ENCODE assay signal across 8 cellular contexts in the genomic region with DNA sequence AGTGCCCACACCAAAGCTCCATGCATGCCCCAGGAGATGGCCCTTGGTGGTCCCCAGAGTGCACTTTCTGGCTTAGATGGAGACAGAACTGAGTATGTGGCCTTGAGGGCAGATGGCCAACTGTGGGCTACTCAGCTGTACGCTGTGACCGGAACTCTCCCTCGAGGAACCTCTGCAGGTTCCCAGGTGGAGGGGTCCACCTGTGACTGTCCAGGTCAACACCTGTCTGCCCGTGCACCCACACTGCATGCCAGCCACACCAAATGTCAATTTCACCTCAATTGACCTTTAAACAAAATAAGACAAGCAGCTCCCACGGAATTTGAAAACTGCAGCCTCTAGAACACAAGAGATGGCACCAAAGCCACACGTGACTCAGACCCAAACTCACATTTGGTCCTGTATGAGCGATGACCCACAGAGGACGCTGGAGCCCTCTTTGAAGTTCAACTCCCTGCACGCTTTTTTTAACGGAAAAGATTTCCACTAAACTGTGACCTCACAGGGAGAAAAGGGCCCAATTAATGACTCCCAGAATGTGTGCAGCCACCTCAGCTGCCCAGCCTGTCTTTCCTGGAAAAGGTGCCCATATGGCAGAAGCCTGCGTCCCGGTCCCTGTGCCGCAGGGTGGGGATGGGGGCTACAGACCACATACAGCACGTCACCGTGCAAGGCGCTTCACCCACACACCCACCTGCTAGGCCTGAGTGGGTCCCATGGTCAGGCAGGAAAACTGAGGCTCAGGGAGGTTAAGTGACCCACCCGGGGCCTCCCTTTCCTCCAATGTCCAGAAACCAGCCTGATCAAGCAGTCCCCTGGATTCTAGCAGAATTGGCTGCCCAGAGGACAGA. TPM values are rescaled to one million over a fixed set of nuclear protein-coding genes. Genes with fewer than 3 reads are reported as not detected.
DNase-seq lines count a peak whose midpoint lies in the region; ATAC-seq lines count a peak whose summit lies in the region.
"Had no signal": no experiment of that assay in that cellular context is flagged by ENCODE, and none has a peak within 500 bp of the region (broad histone marks: within the 10 kb centered on the region; RNA-seq: fewer than 3 reads in every experiment).

No MANE protein-coding gene starts in this region.

- H3K4me3 Mint-ChIP-seq in activated naive CD8-positive, alpha-beta T cell treated with anti-CD3 and anti-CD28 coated beads for 36 hours = peak overlapping the region; percentile 50

- peaks cover 4% of the 10 kb centered on the region for H3K27me3 Mint-ChIP-seq in activated naive CD8-positive, alpha-beta T cell treated with anti-CD3 and anti-CD28 coated beads for 36 hours

- peak overlapping the region; percentile 55 for H3K27ac Mint-ChIP-seq in activated naive CD8-positive, alpha-beta T cell treated with anti-CD3 and anti-CD28 coated beads for 36 hours

- no peak for DNase-seq in activated naive CD8-positive, alpha-beta T cell treated with anti-CD3 and anti-CD28 coated beads for 36 hours
- DNase-seq in stimulated activated CD8-positive, alpha-beta memory T cell treated with anti-CD3 and anti-CD28 coated beads, Interleukin-4, amount 100 ng/mL, for 48 hours = peak; percentile 39
- no peak for DNase-seq in cerebellar cortex (ENCODE audit: low spot score)
- DNase-seq in foreskin melanocyte = no peak
- DNase-seq: NCI-H526 had no signal

- peaks cover 64% of the 10 kb centered on the region for H3K4me1 Mint-ChIP-seq in activated naive CD8-positive, alpha-beta T cell treated with anti-CD3 and anti-CD28 coated beads for 36 hours

- peaks cover 21% of the 10 kb centered on the region for H3K36me3 Mint-ChIP-seq in activated naive CD8-positive, alpha-beta T cell treated with anti-CD3 and anti-CD28 coated beads for 36 hours

- ATAC-seq in GM19025 (IDR thresholded peaks at IDR 0.05; ENCODE audit: low read depth, unreplicated experiment) (peak; percentile 12), HG02970 (IDR thresholded peaks at IDR 0.05; ENCODE audit: low FRiP score, unreplicated experiment) (peak; percentile 11)
- no peak for ATAC-seq in activated CD4-positive, CD25-positive, alpha-beta regulatory T cell treated with anti-CD3 and anti-CD28 coated beads, Interleukin-2, amount 50 U/mL, for 24 hours

- no peaks in the 10 kb centered on the region for H3K9me3 Mint-ChIP-seq in activated naive CD8-positive, alpha-beta T cell treated with anti-CD3 and anti-CD28 coated beads for 36 hours

RNA-seq across cellular contexts. Expression of gene KLF2, which starts 47.7 kb away (rescaled TPM):
- under 1 TPM; 0.18 to 0.23 TPM for total RNA-seq in activated naive CD8-positive, alpha-beta T cell treated with anti-CD3 and anti-CD28 coated beads for 36 hours

Comparison
In these comparisons a context has a peak if more than half of its experiments do, and no peak if none do; other contexts are left out.
1. ATAC-seq: peak in GM19025 (single experiment) and HG02970 (single experiment); none in activated CD4-positive, CD25-positive, alpha-beta regulatory T cell treated with anti-CD3 and anti-CD28 coated beads, Interleukin-2, amount 50 U/mL, for 24 hours (0 of 2).